1 cellular context compared by ENCODE assay signal in the genomic region with DNA sequence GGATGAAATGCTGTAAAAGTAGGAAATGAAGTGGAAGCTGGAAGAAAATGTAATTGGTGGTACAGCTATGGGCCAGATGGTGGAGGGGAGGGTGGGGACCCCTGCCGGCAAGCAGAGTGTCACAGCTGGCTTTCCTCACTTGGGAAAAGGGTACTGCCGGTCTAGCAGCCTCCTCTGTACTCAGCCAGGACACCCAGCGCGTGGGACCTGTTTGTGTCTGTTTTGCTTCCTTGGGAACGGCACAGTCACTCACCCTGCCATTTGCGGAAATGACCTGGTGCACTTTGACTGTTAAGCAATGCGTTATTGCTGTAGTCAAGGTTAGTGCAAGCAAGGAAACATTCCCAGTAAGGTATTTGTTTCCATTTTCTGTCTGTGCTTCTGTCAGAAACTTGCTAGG.
TF ChIP-seq lines count a peak whose summit lies in the region.

No MANE protein-coding gene starts in this region.

TF ChIP-seq in HepG2, 621 proteins besides CTCF, POLR2A, EP300 and RAD21 (continued from another document):
- TF ChIP-seq ATF4 (CRISPR knock-in tag; IDR thresholded peaks at IDR 0.05) = no peak
